Comparison of ENCODE assay signal across 24 cellular contexts in genomic region chr16:10003486-10003885, GRCh38.
"Had no signal": no experiment of that assay in that cellular context is flagged by ENCODE, and none has a peak within 500 bp of the region (broad histone marks: within the 10 kb centered on the region; RNA-seq: fewer than 3 reads in every experiment).

No MANE protein-coding gene starts in this region.

- H3K27me3 Mint-ChIP-seq: activated naive CD8-positive, alpha-beta T cell treated with anti-CD3 and anti-CD28 coated beads, Interleukin-2, amount 10 ng/mL, durations not matched to agents 7 days and 5 days; dendritic cell treated with granulocyte-macrophage colony-stimulating factor and Interleukin-4, amounts not matched to agents 40 ng/mL and 50 ng/mL, for 4 days had no signal

- ATAC-seq: activated T-cell treated with anti-CD3 and anti-CD28 coated beads, Interleukin-2, amount 50 U/mL, for 4 hours; body of pancreas; natural killer cell treated with Interleukin-12 subunit alpha and Interleukin-12 subunit beta and Interleukin-15 and Interleukin-18, amount 100 ng/mL, for 72 hours; pancreas; right lobe of liver; stimulated activated memory B cell treated with anti-CD40 and anti-IgM and Interleukin-4, amounts not matched to agents 10 μg/mL and 1 μg/mL and 100 μg/mL, for 72 hours had no signal

- H3K27me3 ChIP-seq: body of pancreas, pancreas, right lobe of liver, upper lobe of left lung had no signal

- H3K4me1 ChIP-seq: body of pancreas, pancreas, right lobe of liver, upper lobe of left lung had no signal

- H3K36me3 ChIP-seq: pancreas, right lobe of liver, thoracic aorta, upper lobe of left lung had no signal

- H3K4me3 Mint-ChIP-seq: activated B cell treated with CpG ODN at 0.5 μM for 24 hours; activated naive CD4-positive, alpha-beta T cell treated with anti-CD3 and anti-CD28 coated beads for 36 hours; activated naive CD8-positive, alpha-beta T cell treated with anti-CD3 and anti-CD28 coated beads, Interleukin-2, amount 10 ng/mL, durations not matched to agents 7 days and 5 days; activated T-cell treated with anti-CD3 and anti-CD28 coated beads, Interleukin-2, amount 50 U/mL, for 4 hours; dendritic cell treated with granulocyte-macrophage colony-stimulating factor and Interleukin-4, amounts not matched to agents 40 ng/mL and 50 ng/mL, for 4 days; memory B cell; natural killer cell treated with Interleukin-12 subunit alpha and Interleukin-12 subunit beta and Interleukin-15 and Interleukin-18, amount 100 ng/mL, for 72 hours; stimulated activated memory B cell treated with anti-CD40 and anti-IgM and Interleukin-4, amounts not matched to agents 10 μg/mL and 1 μg/mL and 100 μg/mL, for 72 hours had no signal

- H3K4me1 Mint-ChIP-seq: activated B cell treated with CpG ODN at 0.5 μM for 24 hours; activated naive CD8-positive, alpha-beta T cell treated with anti-CD3 and anti-CD28 coated beads, Interleukin-2, amount 10 ng/mL, durations not matched to agents 7 days and 5 days; memory B cell; stimulated activated memory B cell treated with anti-CD40 and anti-IgM and Interleukin-4, amounts not matched to agents 10 μg/mL and 1 μg/mL and 100 μg/mL, for 72 hours had no signal

- DNase-seq: activated B cell treated with CpG ODN at 0.5 μM for 24 hours; activated CD4-positive, alpha-beta T cell treated with anti-CD3 and anti-CD28 coated beads for 4 hours; activated CD4-positive, alpha-beta T cell treated with anti-CD3 and anti-CD28 coated beads, Interleukin-2, amount 50 U/mL, for 48 hours; activated CD8-positive, alpha-beta memory T cell treated with anti-CD3 and anti-CD28 coated beads, Interleukin-2, amount 50 U/mL, for 48 hours; activated naive CD4-positive, alpha-beta T cell treated with anti-CD3 and anti-CD28 coated beads for 36 hours; activated naive CD8-positive, alpha-beta T cell treated with anti-CD3 and anti-CD28 coated beads, Interleukin-2, amount 10 ng/mL, durations not matched to agents 7 days and 5 days; activated T-cell treated with anti-CD3 and anti-CD28 coated beads, Interleukin-2, amount 50 U/mL, for 4 hours; body of pancreas; effector CD8-positive, alpha-beta T cell; erythroblast; left cardiac atrium; pancreas; right lobe of liver; stimulated activated CD4-positive, alpha-beta T cell treated with anti-CD3 and anti-CD28 coated beads, Interleukin-2, amount 100 ng/mL, for 24 hours; T-helper 9 cell; upper lobe of left lung had no signal

- H3K27ac Mint-ChIP-seq: activated B cell treated with CpG ODN at 0.5 μM for 24 hours; activated naive CD4-positive, alpha-beta T cell treated with anti-CD3 and anti-CD28 coated beads for 36 hours; activated naive CD8-positive, alpha-beta T cell treated with anti-CD3 and anti-CD28 coated beads, Interleukin-2, amount 10 ng/mL, durations not matched to agents 7 days and 5 days; dendritic cell treated with granulocyte-macrophage colony-stimulating factor and Interleukin-4, amounts not matched to agents 40 ng/mL and 50 ng/mL, for 4 days; memory B cell; natural killer cell treated with Interleukin-12 subunit alpha and Interleukin-12 subunit beta and Interleukin-15 and Interleukin-18, amount 100 ng/mL, for 72 hours; stimulated activated memory B cell treated with anti-CD40 and anti-IgM and Interleukin-4, amounts not matched to agents 10 μg/mL and 1 μg/mL and 100 μg/mL, for 72 hours had no signal

- H3K27ac ChIP-seq: body of pancreas, pancreas, right lobe of liver, skin epidermis, thoracic aorta, upper lobe of left lung had no signal

- H3K9me3 ChIP-seq: body of pancreas, pancreas, right lobe of liver, thoracic aorta had no signal

- H3K4me3 ChIP-seq: body of pancreas, pancreas, right lobe of liver, skin epidermis, thoracic aorta, upper lobe of left lung had no signal

- H3K36me3 Mint-ChIP-seq: activated naive CD8-positive, alpha-beta T cell treated with anti-CD3 and anti-CD28 coated beads, Interleukin-2, amount 10 ng/mL, durations not matched to agents 7 days and 5 days; memory B cell; natural killer cell treated with Interleukin-12 subunit alpha and Interleukin-12 subunit beta and Interleukin-15 and Interleukin-18, amount 100 ng/mL, for 72 hours; stimulated activated memory B cell treated with anti-CD40 and anti-IgM and Interleukin-4, amounts not matched to agents 10 μg/mL and 1 μg/mL and 100 μg/mL, for 72 hours had no signal

- FAIRE-seq: frontal cortex, islet of Langerhans, pancreas had no signal
